25 cellular contexts compared by ENCODE assay signal in genomic region chr10:123556049-123556448, GRCh38.
"Had no signal": no experiment of that assay in that cellular context is flagged by ENCODE, and none has a peak within 500 bp of the region (broad histone marks: within the 10 kb centered on the region; RNA-seq: fewer than 3 reads in every experiment).

No MANE protein-coding gene starts in this region.

- H2AFZ ChIP-seq: neural progenitor cell had no signal

- H3K4me3 ChIP-seq: gastrocnemius medialis, neural progenitor cell, spleen, thoracic aorta had no signal

- H3K9me3 Mint-ChIP-seq: activated CD4-positive, alpha-beta memory T cell treated with anti-CD3 and anti-CD28 coated beads, Interleukin-2, amount 10 ng/mL, durations not matched to agents 7 days and 5 days; activated CD4-positive, alpha-beta T cell treated with anti-CD3 and anti-CD28 coated beads, Interleukin-2, amount 10 ng/mL, durations not matched to agents 24 days and 14 days; central memory CD8-positive, alpha-beta T cell; mesothelial cell of epicardium; naive B cell; neural progenitor cell; T-helper 1 cell treated with Interleukin-12 subunit alpha and Interleukin-12 subunit beta and Interleukin-4 antibody, amounts not matched to agents 30 μg/mL and 1 μg/mL, for 36 hours had no signal

- H3K4me1 Mint-ChIP-seq: activated CD4-positive, alpha-beta memory T cell treated with anti-CD3 and anti-CD28 coated beads, Interleukin-2, amount 10 ng/mL, durations not matched to agents 7 days and 5 days; activated CD4-positive, alpha-beta T cell treated with anti-CD3 and anti-CD28 coated beads, Interleukin-2, amount 10 ng/mL, durations not matched to agents 24 days and 14 days; mesothelial cell of epicardium; neural progenitor cell had no signal

- H3K36me3 ChIP-seq: gastrocnemius medialis, neural progenitor cell, spleen, thoracic aorta had no signal

- ATAC-seq: gastrocnemius medialis; left ventricle myocardium superior; right cardiac atrium; stimulated activated naive CD8-positive, alpha-beta T cell treated with anti-CD3 and anti-CD28 coated beads, Interleukin-15, Interleukin-2, amounts not matched to agents 100 U/mL and 50 U/mL, for 24 hours had no signal

- H3K27ac ChIP-seq: gastrocnemius medialis, neural progenitor cell, spleen, thoracic aorta had no signal

- H3K27me3 ChIP-seq: neural progenitor cell had no signal

- DNase-seq: activated CD4-positive, alpha-beta memory T cell treated with anti-CD3 and anti-CD28 coated beads, Interleukin-2, amount 10 ng/mL, durations not matched to agents 7 days and 5 days; activated CD4-positive, alpha-beta T cell treated with anti-CD3 and anti-CD28 coated beads, Interleukin-2, amount 10 ng/mL, durations not matched to agents 24 days and 14 days; activated CD4-positive, CD25-positive, alpha-beta regulatory T cell treated with anti-CD3 and anti-CD28 coated beads, Interleukin-2, amount 50 U/mL, for 72 hours; activated effector memory CD4-positive, alpha-beta T cell treated with Interleukin-2 at 50 U/mL for 16 hours; activated naive CD4-positive, alpha-beta T cell treated with Interleukin-2 at 50 U/mL for 16 hours; anterior cingulate cortex; effector memory CD4-positive, alpha-beta T cell; erythroblast; gastrocnemius medialis; glutamatergic neuron; left ventricle myocardium superior; mammary epithelial cell; naive B cell; right cardiac atrium; spleen; stimulated activated naive CD8-positive, alpha-beta T cell treated with anti-CD3 and anti-CD28 coated beads, Interleukin-15, Interleukin-2, amounts not matched to agents 100 U/mL and 50 U/mL, for 24 hours; SW 1271; T-helper 9 cell; trophoblast cell had no signal

- H3K4me3 Mint-ChIP-seq: activated CD4-positive, alpha-beta memory T cell treated with anti-CD3 and anti-CD28 coated beads, Interleukin-2, amount 10 ng/mL, durations not matched to agents 7 days and 5 days; activated CD4-positive, alpha-beta T cell treated with anti-CD3 and anti-CD28 coated beads, Interleukin-2, amount 10 ng/mL, durations not matched to agents 24 days and 14 days; activated naive CD8-positive, alpha-beta T cell; central memory CD8-positive, alpha-beta T cell; mesothelial cell of epicardium; naive B cell; neural progenitor cell; T-helper 1 cell treated with Interleukin-12 subunit alpha and Interleukin-12 subunit beta and Interleukin-4 antibody, amounts not matched to agents 30 μg/mL and 1 μg/mL, for 36 hours had no signal

- H3K9ac ChIP-seq: neural progenitor cell had no signal

- H3K4me1 ChIP-seq: gastrocnemius medialis had no signal

- H3K27ac Mint-ChIP-seq: activated CD4-positive, alpha-beta memory T cell treated with anti-CD3 and anti-CD28 coated beads, Interleukin-2, amount 10 ng/mL, durations not matched to agents 7 days and 5 days; activated CD4-positive, alpha-beta T cell treated with anti-CD3 and anti-CD28 coated beads, Interleukin-2, amount 10 ng/mL, durations not matched to agents 24 days and 14 days; activated naive CD8-positive, alpha-beta T cell; mesothelial cell of epicardium; naive B cell; neural progenitor cell; T-helper 1 cell treated with Interleukin-12 subunit alpha and Interleukin-12 subunit beta and Interleukin-4 antibody, amounts not matched to agents 30 μg/mL and 1 μg/mL, for 36 hours had no signal

- H3K9me3 ChIP-seq: gastrocnemius medialis, spleen, thoracic aorta had no signal

- H3K4me2 ChIP-seq: neural progenitor cell had no signal

- H3K36me3 Mint-ChIP-seq: activated naive CD8-positive, alpha-beta T cell; mesothelial cell of epicardium; naive B cell; neural progenitor cell had no signal
